In the genomic region with DNA sequence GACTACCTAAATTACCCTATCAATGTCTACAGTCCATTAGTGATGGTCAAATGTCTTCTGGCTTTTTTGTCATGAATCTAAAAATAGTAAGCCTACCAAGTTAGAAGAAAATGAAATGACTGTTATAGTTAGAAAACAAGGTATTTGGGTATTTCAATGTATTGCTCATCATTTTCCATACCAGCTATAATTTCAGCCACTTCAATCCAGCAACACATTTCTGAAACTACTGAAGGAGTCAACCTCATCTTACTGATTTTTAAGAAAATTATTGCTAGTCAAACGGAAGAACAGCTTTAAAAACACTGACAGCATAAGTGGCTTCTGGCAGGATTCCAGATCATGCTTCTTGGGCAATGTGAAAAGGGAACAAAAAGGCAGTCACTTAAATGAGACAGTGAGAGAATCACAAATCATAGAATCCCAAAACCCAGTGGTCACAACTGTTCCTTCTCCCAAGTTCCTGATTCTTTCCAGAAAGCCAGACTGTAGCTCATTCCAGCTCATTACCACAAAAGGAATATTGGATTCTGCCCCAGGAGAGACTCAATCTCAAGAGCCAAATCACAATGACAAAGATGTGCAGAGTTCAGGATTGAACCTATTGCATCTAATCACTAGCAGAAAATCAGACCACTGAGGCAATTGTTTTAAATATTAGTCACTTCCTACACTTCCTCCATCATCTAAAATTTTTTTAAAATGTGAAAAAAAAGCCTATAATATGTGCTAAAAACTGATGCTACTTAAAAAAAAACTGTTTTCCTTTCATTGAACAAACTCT, we compare ENCODE assay signal across 10 cellular contexts.
A peak's percentile ranks its signal among the peaks of the same experiment; 100 is the strongest.
DNase-seq lines count a peak whose midpoint lies in the region; ATAC-seq, FAIRE-seq and TF ChIP-seq lines count a peak whose summit lies in the region.
"Had no signal": no experiment of that assay in that cellular context is flagged by ENCODE, and none has a peak within 500 bp of the region (broad histone marks: within the 10 kb centered on the region; RNA-seq: fewer than 3 reads in every experiment).

No MANE protein-coding gene starts in this region.

- H3K36me3 ChIP-seq in MM.1S (replicated peaks; ENCODE audit: insufficient read depth, low read length) (no peaks in the 10 kb centered on the region), skeletal muscle satellite cell (ENCODE audit: insufficient read depth, low read length) (no peaks in the 10 kb centered on the region)

- H3K4me3 ChIP-seq in MM.1S (ENCODE audit: low read length), result no peak overlapping the region
- no peak overlapping the region for H3K4me3 ChIP-seq in skeletal muscle satellite cell (ENCODE audit: low read length)

- TF ChIP-seq CTCF in MM.1S (IDR thresholded peaks at IDR 0.05; ENCODE audit: low read length) (no peak), D721Med (IDR thresholded peaks at IDR 0.05; ENCODE audit: insufficient read depth, missing control alignments) (no peak)

- H3K9me3 ChIP-seq in MM.1S (replicated peaks; ENCODE audit: insufficient read depth, low read length) (no peaks in the 10 kb centered on the region), skeletal muscle satellite cell (replicated peaks; ENCODE audit: low read length) (no peaks in the 10 kb centered on the region)

- no peak overlapping the region for H3K27ac ChIP-seq in MM.1S (ENCODE audit: low read length)

- H3K36me3 Mint-ChIP-seq in activated naive CD8-positive, alpha-beta T cell treated with anti-CD3 and anti-CD28 coated beads, Interleukin-2, amount 10 ng/mL, durations not matched to agents 7 days and 5 days, result peaks cover 12% of the 10 kb centered on the region

- ATAC-seq in GM19452 (IDR thresholded peaks at IDR 0.05; ENCODE audit: unreplicated experiment), result peak; percentile 66
- no peak for ATAC-seq in activated naive CD8-positive, alpha-beta T cell treated with anti-CD3 and anti-CD28 coated beads, Interleukin-2, amount 10 ng/mL, durations not matched to agents 7 days and 5 days (ENCODE audit: low read depth)
- ATAC-seq in GM21526 (IDR thresholded peaks at IDR 0.05; ENCODE audit: low FRiP score, unreplicated experiment), result no peak
- ATAC-seq: HCT116 had no signal

- H3K79me2 ChIP-seq in MM.1S (ENCODE audit: low read length), result no peaks in the 10 kb centered on the region

- peaks cover 48% of the 10 kb centered on the region for H3K4me1 Mint-ChIP-seq in activated naive CD8-positive, alpha-beta T cell treated with anti-CD3 and anti-CD28 coated beads, Interleukin-2, amount 10 ng/mL, durations not matched to agents 7 days and 5 days

- peak overlapping the region; percentile 35 for H3K4me3 Mint-ChIP-seq in activated naive CD8-positive, alpha-beta T cell treated with anti-CD3 and anti-CD28 coated beads, Interleukin-2, amount 10 ng/mL, durations not matched to agents 7 days and 5 days
- H3K4me3 Mint-ChIP-seq: central memory CD8-positive, alpha-beta T cell had no signal

- H3K27ac Mint-ChIP-seq in activated naive CD8-positive, alpha-beta T cell treated with anti-CD3 and anti-CD28 coated beads, Interleukin-2, amount 10 ng/mL, durations not matched to agents 7 days and 5 days, result peak overlapping the region; percentile 77

- H3K9ac ChIP-seq in MM.1S (ENCODE audit: low read length) (no peak overlapping the region), skeletal muscle satellite cell (ENCODE audit: low read depth, low read length) (no peak overlapping the region)

- no peaks in the 10 kb centered on the region for H3K27me3 ChIP-seq in MM.1S (replicated peaks; ENCODE audit: insufficient read depth, low read length)
- H3K27me3 ChIP-seq in skeletal muscle satellite cell (ENCODE audit: control insufficient read depth, insufficient read depth, low read length), result no peaks in the 10 kb centered on the region

- no peaks in the 10 kb centered on the region for H4K20me1 ChIP-seq in MM.1S (ENCODE audit: insufficient read depth, low read length)

- no peaks in the 10 kb centered on the region for H3K9me3 Mint-ChIP-seq in activated naive CD8-positive, alpha-beta T cell treated with anti-CD3 and anti-CD28 coated beads, Interleukin-2, amount 10 ng/mL, durations not matched to agents 7 days and 5 days
- H3K9me3 Mint-ChIP-seq: central memory CD8-positive, alpha-beta T cell had no signal

- H3K4me1 ChIP-seq in MM.1S (ENCODE audit: low read length) (peaks cover 35% of the 10 kb centered on the region), skeletal muscle satellite cell (ENCODE audit: control insufficient read depth, insufficient read depth, low read length) (peaks cover 19% of the 10 kb centered on the region)

- POLR2A ChIA-PET in activated naive CD8-positive, alpha-beta T cell treated with anti-CD3 and anti-CD28 coated beads, Interleukin-2, amount 10 ng/mL, durations not matched to agents 7 days and 5 days (lab: Charles Lee), result interaction anchor here (0.9 to 8.3 kb wide), 8 partner anchors 12 to 61 kb away, joined by 3 to 50 read pairs (median 4); a partner anchor contains a TSS

- 0 out of 2 replicates have a peak, but pooled peaks cover 5% of the 10 kb centered on the region for H3F3A ChIP-seq in MM.1S (ENCODE audit: insufficient read depth, low read length)

- no peak overlapping the region for H2AFZ ChIP-seq in MM.1S (ENCODE audit: low read length)

- no peak for FAIRE-seq in D721Med (lab: Jason Lieb, UNC)

- no peaks in the 10 kb centered on the region for H3K27me3 Mint-ChIP-seq in activated naive CD8-positive, alpha-beta T cell treated with anti-CD3 and anti-CD28 coated beads, Interleukin-2, amount 10 ng/mL, durations not matched to agents 7 days and 5 days
- H3K27me3 Mint-ChIP-seq: central memory CD8-positive, alpha-beta T cell had no signal

- DNase-seq in DMS79 treated with DMSO at 0.1 percent for 48 hours (lab: John Stamatoyannopoulos, UW), result peak; percentile 75
- peak; percentile 40 for DNase-seq in MM.1S
- no peak for DNase-seq in activated naive CD8-positive, alpha-beta T cell treated with anti-CD3 and anti-CD28 coated beads, Interleukin-2, amount 10 ng/mL, durations not matched to agents 7 days and 5 days
- DNase-seq in OCI-M2 (lab: John Stamatoyannopoulos, UW; ENCODE audit: unreplicated experiment), result no peak
- no peak for DNase-seq in D721Med (ENCODE audit: insufficient read length, low spot score)

- H3K4me2 ChIP-seq in MM.1S (ENCODE audit: low read depth, low read length) (no peak overlapping the region), skeletal muscle satellite cell (ENCODE audit: low read length) (peak overlapping the region; percentile 30)

- no peaks in the 10 kb centered on the region for H3K9me2 ChIP-seq in MM.1S (replicated peaks; ENCODE audit: insufficient read depth, low read length)

Comparison
In these comparisons a context has a peak if more than half of its experiments do, and no peak if none do; other contexts are left out.
1. DNase-seq: peak in DMS79 treated with DMSO at 0.1 percent for 48 hours (single experiment) and MM.1S (single experiment); none in activated naive CD8-positive, alpha-beta T cell treated with anti-CD3 and anti-CD28 coated beads, Interleukin-2, amount 10 ng/mL, durations not matched to agents 7 days and 5 days (single experiment), OCI-M2 (single experiment) and D721Med (single experiment).